ENCODE assay signal across 8 cellular contexts in the genomic region with DNA sequence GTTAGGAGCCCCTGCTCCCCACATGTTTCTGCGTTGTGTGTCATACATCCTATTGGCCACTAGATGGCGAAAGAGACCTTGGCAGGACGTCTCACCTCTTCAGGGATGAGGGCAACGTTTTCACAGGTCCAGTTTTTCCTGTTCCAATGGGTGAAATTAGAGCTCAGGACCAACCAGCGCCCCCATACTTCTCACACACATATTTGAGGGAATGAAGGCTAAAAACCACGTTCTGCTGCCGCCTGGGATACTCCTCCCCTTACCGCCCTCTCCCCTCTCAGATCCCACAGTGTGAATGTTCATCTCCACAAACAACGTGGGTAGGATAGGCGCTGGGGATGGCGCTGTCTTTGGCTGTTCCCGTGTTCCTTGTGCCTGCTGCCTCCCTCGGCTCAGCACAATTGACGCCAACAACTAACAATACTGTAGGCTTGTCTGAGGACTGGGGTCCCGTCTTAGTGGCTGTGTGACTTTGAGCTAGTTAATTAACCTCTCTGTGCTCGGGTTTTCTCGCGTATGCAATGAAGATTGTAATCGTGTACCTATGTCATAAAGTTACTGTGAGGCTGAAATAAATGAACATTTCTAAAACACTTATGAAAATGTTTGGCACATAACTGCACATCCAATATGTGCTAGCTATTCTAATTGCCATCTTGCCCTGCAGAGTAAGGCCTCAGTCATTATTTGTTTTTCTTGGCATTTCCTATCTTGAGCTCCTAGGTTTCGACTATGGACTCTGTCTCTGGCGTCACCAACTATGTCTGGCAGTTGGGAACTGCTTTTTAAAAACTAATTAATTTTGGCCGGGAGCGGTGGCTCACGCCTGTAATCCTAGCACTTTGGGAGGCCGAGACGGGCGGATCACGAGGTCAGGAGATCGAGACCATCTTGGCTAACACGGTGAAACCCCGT.
DNase-seq lines count a peak whose midpoint lies in the region; ATAC-seq and TF ChIP-seq lines count a peak whose summit lies in the region.

No MANE protein-coding gene starts in this region.

- H3K9me2 ChIP-seq in Karpas-422 (replicated peaks; ENCODE audit: insufficient read depth, low read length): no peaks in the 10 kb centered on the region

- H3K36me3 ChIP-seq in Karpas-422 (ENCODE audit: insufficient read depth, low read length): no peaks in the 10 kb centered on the region
- no peaks in the 10 kb centered on the region for H3K36me3 ChIP-seq in SJSA1
- no peaks in the 10 kb centered on the region for H3K36me3 ChIP-seq in left lung
- no peaks in the 10 kb centered on the region for H3K36me3 ChIP-seq in upper lobe of left lung

- no peaks in the 10 kb centered on the region for H3K79me2 ChIP-seq in Karpas-422 (ENCODE audit: low read length)

- no peak overlapping the region for H3K4me2 ChIP-seq in Karpas-422 (ENCODE audit: low read depth, low read length, poor library complexity, severe bottlenecking)

- ATAC-seq in GM21447 (IDR thresholded peaks at IDR 0.05; ENCODE audit: unreplicated experiment) (peak; percentile 69), left lung (peak; percentile 97), upper lobe of left lung (ENCODE audit: low FRiP score in 2 of 2) (peak; percentile 78 to 80)

- no peaks in the 10 kb centered on the region for H3K9me3 ChIP-seq in Karpas-422 (ENCODE audit: low read length)
- no peaks in the 10 kb centered on the region for H3K9me3 ChIP-seq in SJSA1 (replicated peaks)
- no peaks in the 10 kb centered on the region for H3K9me3 ChIP-seq in left lung
- H3K9me3 ChIP-seq in upper lobe of left lung: no peaks in the 10 kb centered on the region

- peak; percentile 63 to 94 for TF ChIP-seq CTCF in left lung (IDR thresholded peaks at IDR 0.05)
- TF ChIP-seq CTCF in upper lobe of left lung (IDR thresholded peaks at IDR 0.05): peak; percentile 64 to 89 (median 78)

- no peak overlapping the region for H2AFZ ChIP-seq in Karpas-422 (ENCODE audit: low read length)

- DNase-seq in SKM-1 treated with dmso at 0.1 percent for 144 hours (lab: John Stamatoyannopoulos, UW; ENCODE audit: unreplicated experiment) (peak; percentile 19), SKM-1 (lab: John Stamatoyannopoulos, UW; ENCODE audit: unreplicated experiment) (no peak), Karpas-422 (peak; percentile 82), SJSA1 (ENCODE audit: low read depth in 1 of 2, low spot score in 2 of 2) (peak; percentile 22 to 37), cerebellar cortex (ENCODE audit: low spot score) (peak; percentile 41), left lung (no peak), upper lobe of left lung (peak in 1 of 2 donors; percentile 42)

- H3K27ac ChIP-seq in Karpas-422 (ENCODE audit: low read length) (no peak overlapping the region), SJSA1 (no peak overlapping the region), left lung (no peak overlapping the region), upper lobe of left lung (no peak overlapping the region)

- no peaks in the 10 kb centered on the region for H3K27me3 ChIP-seq in Karpas-422 (ENCODE audit: low read length)
- H3K27me3 ChIP-seq in SJSA1 (replicated peaks): no peaks in the 10 kb centered on the region
- H3K27me3 ChIP-seq in left lung: peaks cover 0 to 15% of the 10 kb centered on the region in 2 donors
- no peaks in the 10 kb centered on the region for H3K27me3 ChIP-seq in upper lobe of left lung

- intact Hi-C loops in left lung (cut with DNase I): no loop called here

- WGBS in upper lobe of left lung, 2 donors: 52 to 69% methylated on average over 24 to 31 of the region's 31 CpGs

- TF ChIP-seq EP300 in upper lobe of left lung (IDR thresholded peaks at IDR 0.05): no peak

- no peaks in the 10 kb centered on the region; the same call in 1 of the 2 replicates for H4K20me1 ChIP-seq in Karpas-422 (ENCODE audit: insufficient read depth, low read depth, low read length)

- H3K4me1 ChIP-seq in Karpas-422 (ENCODE audit: low read length) (no peaks in the 10 kb centered on the region), SJSA1 (replicated peaks) (no peaks in the 10 kb centered on the region), left lung (no peaks in the 10 kb centered on the region), upper lobe of left lung (peaks cover 0 to 7% (median 0%) of the 10 kb centered on the region in 4 donors)

- H3K9ac ChIP-seq in Karpas-422 (ENCODE audit: low read length): no peak overlapping the region

- TF ChIP-seq POLR2A in upper lobe of left lung (IDR thresholded peaks at IDR 0.05): no peak

- H3K4me3 ChIP-seq in Karpas-422 (ENCODE audit: low read length): no peak overlapping the region
- no peak overlapping the region for H3K4me3 ChIP-seq in SJSA1
- H3K4me3 ChIP-seq in left lung: no peak overlapping the region
- no peak overlapping the region for H3K4me3 ChIP-seq in upper lobe of left lung

Comparison
In these comparisons a context has a peak if more than half of its experiments do, and no peak if none do; other contexts are left out.
1. DNase-seq: peak in SKM-1 treated with dmso at 0.1 percent for 144 hours (single experiment), Karpas-422 (single experiment), SJSA1 (2 of 2) and cerebellar cortex (single experiment); none in SKM-1 (single experiment) and left lung (0 of 2).
2. Peak in every context shown above with its lines, with median percentiles within 50 percentile points of each other: ATAC-seq.